Comparison of ENCODE assay signal across 1 cellular context in genomic region chr11:130086627-130087026, GRCh38.
TF ChIP-seq lines count a peak whose summit lies in the region.

No MANE protein-coding gene starts in this region.

TF ChIP-seq in GM23338, 12 proteins besides CTCF, POLR2A, EP300 and RAD21:
- TF ChIP-seq REST (IDR thresholded peaks at IDR 0.05; ENCODE audit: unreplicated experiment), result no peak
- TF ChIP-seq ETS1 (IDR thresholded peaks at IDR 0.05), result no peak
- TF ChIP-seq STAT1 (IDR thresholded peaks at IDR 0.05; ENCODE audit: unreplicated experiment), result no peak
- no peak for TF ChIP-seq ZNF114 (CRISPR knock-in tag; IDR thresholded peaks at IDR 0.05)
- no peak for TF ChIP-seq JUNB (IDR thresholded peaks at IDR 0.05; ENCODE audit: unreplicated experiment)
- no peak for TF ChIP-seq ZNF462 (CRISPR knock-in tag; IDR thresholded peaks at IDR 0.05)
- no peak for TF ChIP-seq EZH2phosphoT487 (IDR thresholded peaks at IDR 0.05; ENCODE audit: unreplicated experiment)
